8 cellular contexts compared by ENCODE assay signal in genomic region chr21:42218836-42219605, GRCh38. TPM values are rescaled to one million over a fixed set of nuclear protein-coding genes. Genes with fewer than 3 reads are reported as not detected.
A peak's percentile ranks its signal among the peaks of the same experiment; 100 is the strongest.
DNase-seq lines count a peak whose midpoint lies in the region; ATAC-seq and TF ChIP-seq lines count a peak whose summit lies in the region.

TSS of gene ABCG1 (plus strand) at chr21:42219140. CDS start at chr21:42219263, 123 bp downstream.

- peaks cover 18% of the 10 kb centered on the region for H3K36me3 Mint-ChIP-seq in activated CD4-positive, alpha-beta memory T cell treated with anti-CD3 and anti-CD28 coated beads, Interleukin-2, amount 10 ng/mL, durations not matched to agents 7 days and 5 days (ENCODE audit: low read depth)
- peaks cover 19% of the 10 kb centered on the region for H3K36me3 Mint-ChIP-seq in endothelial cell (ENCODE audit: low read depth, unreplicated experiment)

- H3K4me3 Mint-ChIP-seq in activated CD4-positive, alpha-beta memory T cell treated with anti-CD3 and anti-CD28 coated beads, Interleukin-2, amount 10 ng/mL, durations not matched to agents 7 days and 5 days: peak within 1 kb of the TSS; percentile 82
- peak within 1 kb of the TSS; percentile 99 for H3K4me3 Mint-ChIP-seq in endothelial cell (ENCODE audit: unreplicated experiment)

- H3K9me3 Mint-ChIP-seq in activated CD4-positive, alpha-beta memory T cell treated with anti-CD3 and anti-CD28 coated beads, Interleukin-2, amount 10 ng/mL, durations not matched to agents 7 days and 5 days: peaks cover 18% of the 10 kb centered on the region
- no peaks in the 10 kb centered on the region for H3K9me3 Mint-ChIP-seq in endothelial cell (ENCODE audit: unreplicated experiment)

- H3K4me1 Mint-ChIP-seq in activated CD4-positive, alpha-beta memory T cell treated with anti-CD3 and anti-CD28 coated beads, Interleukin-2, amount 10 ng/mL, durations not matched to agents 7 days and 5 days: peaks cover 15% of the 10 kb centered on the region
- peaks cover 29% of the 10 kb centered on the region for H3K4me1 Mint-ChIP-seq in endothelial cell (ENCODE audit: unreplicated experiment)

- POLR2A ChIA-PET in activated CD4-positive, alpha-beta memory T cell treated with anti-CD3 and anti-CD28 coated beads, Interleukin-2, amount 10 ng/mL, durations not matched to agents 7 days and 5 days (lab: Charles Lee): interaction anchor here (0.8 to 4.5 kb wide), 16 partner anchors 10 to 186 kb away, joined by 3 to 156 read pairs (median 8); no protein-coding TSS in a partner anchor

- TF ChIP-seq CTCF in endothelial cell (IDR thresholded peaks at IDR 0.05; ENCODE audit: unreplicated experiment): no peak

- CTCF ChIA-PET in activated CD4-positive, alpha-beta memory T cell treated with anti-CD3 and anti-CD28 coated beads, Interleukin-2, amount 10 ng/mL, durations not matched to agents 7 days and 5 days (lab: Charles Lee): interaction anchor here (1.1 to 3.7 kb wide), 9 partner anchors 14 to 74 kb away, joined by 4 to 44 read pairs (median 7); no protein-coding TSS in a partner anchor

- ATAC-seq in HG02938 (IDR thresholded peaks at IDR 0.05; ENCODE audit: unreplicated experiment) (no peak), HG02610 (IDR thresholded peaks at IDR 0.05; ENCODE audit: unreplicated experiment) (no peak)

- H3K27ac Mint-ChIP-seq in activated CD4-positive, alpha-beta memory T cell treated with anti-CD3 and anti-CD28 coated beads, Interleukin-2, amount 10 ng/mL, durations not matched to agents 7 days and 5 days: peak within 1 kb of the TSS; percentile 84
- H3K27ac Mint-ChIP-seq in endothelial cell (ENCODE audit: unreplicated experiment): peak within 1 kb of the TSS; percentile 98

- DNase-seq in ELF-1 (ENCODE audit: low read depth, low spot score) (peak; percentile 42), NCI-H1105 treated with DMSO at 0.1 percent for 48 hours (lab: John Stamatoyannopoulos, UW) (peak; percentile 38), endothelial cell (ENCODE audit: low spot score) (peak; percentile 56), midbrain (lab: John Stamatoyannopoulos, UW) (peak; percentile 58), substantia nigra (lab: John Stamatoyannopoulos, UW) (peak in 29 of 49 donors; percentile 15 to 83 (median 43))
- peak; percentile 57 for DNase-seq in activated CD4-positive, alpha-beta memory T cell treated with anti-CD3 and anti-CD28 coated beads, Interleukin-2, amount 10 ng/mL, durations not matched to agents 7 days and 5 days

- H3K27me3 Mint-ChIP-seq in activated CD4-positive, alpha-beta memory T cell treated with anti-CD3 and anti-CD28 coated beads, Interleukin-2, amount 10 ng/mL, durations not matched to agents 7 days and 5 days: peaks cover 4% of the 10 kb centered on the region
- peaks cover 4% of the 10 kb centered on the region for H3K27me3 Mint-ChIP-seq in endothelial cell (ENCODE audit: unreplicated experiment)

- H3K27ac ChIP-seq in substantia nigra (ENCODE audit: low read depth, low read length, poor library complexity, severe bottlenecking): peak within 1 kb of the TSS; percentile 90

RNA-seq across cellular contexts. Expression of gene ABCG1, which starts in this region (rescaled TPM):
- 10 to 100 TPM; 23.7 to 25.3 TPM for total RNA-seq in activated CD4-positive, alpha-beta memory T cell treated with anti-CD3 and anti-CD28 coated beads, Interleukin-2, amount 10 ng/mL, durations not matched to agents 7 days and 5 days
- total RNA-seq in endothelial cell (ENCODE audit: unreplicated experiment): 48.9 TPM
